12 cellular contexts compared by ENCODE assay signal in the genomic region with DNA sequence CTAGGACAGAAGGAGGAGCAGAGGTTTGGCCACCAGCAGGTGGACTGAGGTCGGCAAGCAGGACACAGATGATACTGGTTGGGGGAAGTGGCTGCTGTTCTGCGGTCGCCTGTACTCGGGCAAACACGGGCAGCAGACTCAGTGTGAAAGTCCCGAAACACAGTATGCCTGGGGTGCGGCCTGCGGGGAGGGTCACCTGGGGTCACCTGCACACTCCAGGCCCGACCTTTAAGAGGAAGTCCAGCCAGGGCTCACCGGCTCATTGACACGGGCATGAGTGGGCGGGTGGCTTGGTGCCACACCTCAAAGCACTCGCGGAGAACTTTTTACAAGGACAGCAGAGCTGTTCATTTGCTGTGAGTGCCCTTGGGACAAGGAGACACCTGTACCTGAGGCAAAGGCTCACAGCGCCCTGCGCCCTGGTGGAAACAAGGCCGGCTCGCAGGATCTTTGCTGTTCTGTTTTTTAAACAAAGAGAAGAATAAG.
DNase-seq lines count a peak whose midpoint lies in the region; ATAC-seq and TF ChIP-seq lines count a peak whose summit lies in the region.
"Had no signal": no experiment of that assay in that cellular context is flagged by ENCODE, and none has a peak within 500 bp of the region (broad histone marks: within the 10 kb centered on the region; RNA-seq: fewer than 3 reads in every experiment).

No MANE protein-coding gene starts in this region.

- H3K27me3 ChIP-seq in esophagus muscularis mucosa = no peaks in the 10 kb centered on the region
- H3K27me3 ChIP-seq: heart left ventricle, uterus had no signal

- H3K4me3 ChIP-seq in esophagus muscularis mucosa = no peak overlapping the region
- H3K4me3 ChIP-seq: heart left ventricle, uterus had no signal

- DNase-seq in Kasumi-1 (lab: John Stamatoyannopoulos, UW) (peak; percentile 20 to 36), esophagus muscularis mucosa (ENCODE audit: extremely low spot score) (peak; percentile 62), renal cortical epithelial cell (ENCODE audit: low read depth) (peak; percentile 33), NCI-H2029 treated with DMSO at 0.1 percent for 48 hours (lab: John Stamatoyannopoulos, UW) (no peak), COLO668 (lab: John Stamatoyannopoulos, UW; ENCODE audit: unreplicated experiment) (no peak)
- DNase-seq in stimulated activated CD4-positive, alpha-beta T cell treated with anti-CD3 and anti-CD28 coated beads, Interleukin-4, amount 100 ng/mL, for 24 hours = no peak
- no peak for DNase-seq in stimulated activated CD4-positive, alpha-beta T cell treated with anti-CD3 and anti-CD28 coated beads, Interleukin-12 subunit alpha, Interleukin-12 subunit beta, amount 100 ng/mL, for 4 hours
- DNase-seq: heart left ventricle, NCI-H1930, uterus had no signal

- intact Hi-C loops in esophagus muscularis mucosa (cut with DNase I) = no loop called here

- ATAC-seq in GM18511 (IDR thresholded peaks at IDR 0.05; ENCODE audit: unreplicated experiment) = peak; percentile 91
- ATAC-seq: Panc1 had no signal

- TF ChIP-seq POLR2A in esophagus muscularis mucosa (IDR thresholded peaks at IDR 0.05; ENCODE audit: low read depth) = no peak

- no peak for TF ChIP-seq CTCF in esophagus muscularis mucosa (IDR thresholded peaks at IDR 0.05)

- TF ChIP-seq EP300 in esophagus muscularis mucosa (IDR thresholded peaks at IDR 0.05) = no peak

- peaks cover 0 to 31% (median 13%) of the 10 kb centered on the region in 4 donors for H3K36me3 ChIP-seq in esophagus muscularis mucosa
- H3K36me3 ChIP-seq: uterus had no signal

- 79% methylated on average over 10 of the region's 18 CpGs for WGBS in esophagus muscularis mucosa

- H3K27ac ChIP-seq in esophagus muscularis mucosa (replicated peaks in 1 of 4) = no peak overlapping the region
- H3K27ac ChIP-seq: heart left ventricle, uterus had no signal

- H3K9me3 ChIP-seq in esophagus muscularis mucosa = peaks cover 0 to 10% (median under 1%) of the 10 kb centered on the region in 4 donors

- no peaks in the 10 kb centered on the region for H3K4me1 ChIP-seq in esophagus muscularis mucosa
- H3K4me1 ChIP-seq: heart left ventricle, uterus had no signal

Comparison
In these comparisons a context has a peak if more than half of its experiments do, and no peak if none do; other contexts are left out.
1. DNase-seq: peak in Kasumi-1 (2 of 2), esophagus muscularis mucosa (single experiment) and renal cortical epithelial cell (single experiment); none in NCI-H2029 treated with DMSO at 0.1 percent for 48 hours (single experiment), stimulated activated CD4-positive, alpha-beta T cell treated with anti-CD3 and anti-CD28 coated beads, Interleukin-4, amount 100 ng/mL, for 24 hours (single experiment), COLO668 (single experiment) and stimulated activated CD4-positive, alpha-beta T cell treated with anti-CD3 and anti-CD28 coated beads, Interleukin-12 subunit alpha, Interleukin-12 subunit beta, amount 100 ng/mL, for 4 hours (single experiment).